ENCODE assay signal across 8 cellular contexts in the genomic region with DNA sequence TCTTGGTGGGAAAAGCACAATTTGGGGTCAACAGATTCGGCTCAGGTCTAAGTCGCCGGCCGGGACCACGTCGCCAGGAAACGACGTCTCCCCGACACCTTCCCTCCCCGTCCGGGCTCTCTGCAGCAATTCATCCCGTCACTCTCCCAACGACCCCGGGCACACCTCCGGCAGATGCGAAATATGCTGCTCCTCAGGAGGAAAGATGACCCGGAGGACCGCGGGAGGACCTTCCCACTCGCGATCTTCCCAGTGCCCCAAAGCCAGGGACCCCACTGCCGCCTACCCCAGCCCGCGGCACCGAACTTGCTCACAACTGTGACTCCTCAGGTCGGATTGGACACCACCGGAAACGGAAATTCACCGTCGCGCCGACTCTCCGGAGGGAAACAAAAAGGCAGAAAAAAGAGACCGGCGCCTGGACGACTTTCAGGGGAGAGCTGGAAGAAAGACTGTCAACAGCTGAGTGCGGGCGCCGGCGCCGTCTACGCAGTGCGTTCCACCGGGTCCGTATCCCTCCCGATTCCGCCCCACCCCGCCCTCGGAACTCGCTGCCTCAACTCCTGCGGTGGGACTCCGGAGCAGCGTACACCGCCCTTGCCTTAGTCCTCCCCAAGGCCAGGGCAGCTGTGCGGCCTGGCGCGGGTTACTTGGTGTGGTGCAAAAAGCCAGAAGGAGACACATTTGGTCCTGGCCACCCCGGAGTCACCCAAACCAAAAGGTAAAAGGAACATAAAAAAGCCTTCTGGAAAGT. TPM values are rescaled to one million over a fixed set of nuclear protein-coding genes. Genes with fewer than 3 reads are reported as not detected.
DNase-seq lines count a peak whose midpoint lies in the region; ATAC-seq and TF ChIP-seq lines count a peak whose summit lies in the region.

No MANE protein-coding gene starts in this region.

- peak overlapping the region; percentile 96 for H3K27ac Mint-ChIP-seq in activated T-helper 2 cell treated with anti-CD3 and anti-CD28 coated beads, Interferon-gamma antibody, Interleukin-2, Interleukin-4, amounts not matched to agents 10 μg/mL and 5 μg/mL and 100 μg/mL, durations not matched to agents 14 hours and 24 hours and 36 hours
- peak overlapping the region; percentile 94 to 99 (median 97) for H3K27ac Mint-ChIP-seq in naive thymus-derived CD8-positive, alpha-beta T cell
- H3K27ac Mint-ChIP-seq in stimulated activated naive B cell treated with anti-CD40 and anti-IgM and Interleukin-4, amounts not matched to agents 10 μg/mL and 1 μg/mL and 100 μg/mL, for 72 hours: peak overlapping the region; percentile 94

- H4K20me1 ChIP-seq in DND-41 (ENCODE audit: insufficient read depth, low read length): no peaks in the 10 kb centered on the region
- H4K20me1 ChIP-seq in Karpas-422 (ENCODE audit: insufficient read depth, low read depth, low read length): no peaks in the 10 kb centered on the region

- peak overlapping the region; percentile 92 for H3K4me3 Mint-ChIP-seq in activated T-helper 2 cell treated with anti-CD3 and anti-CD28 coated beads, Interferon-gamma antibody, Interleukin-2, Interleukin-4, amounts not matched to agents 10 μg/mL and 5 μg/mL and 100 μg/mL, durations not matched to agents 14 hours and 24 hours and 36 hours (ENCODE audit: low read depth)
- peak overlapping the region; percentile 94 to 100 (median 98) for H3K4me3 Mint-ChIP-seq in naive thymus-derived CD8-positive, alpha-beta T cell
- H3K4me3 Mint-ChIP-seq in stimulated activated naive B cell treated with anti-CD40 and anti-IgM and Interleukin-4, amounts not matched to agents 10 μg/mL and 1 μg/mL and 100 μg/mL, for 72 hours: peak overlapping the region; percentile 90 to 93

- H3K9me3 ChIP-seq in DND-41 (ENCODE audit: insufficient read depth, low read length, severe bottlenecking): no peaks in the 10 kb centered on the region
- H3K9me3 ChIP-seq in Karpas-422 (ENCODE audit: low read length): no peaks in the 10 kb centered on the region

- no peaks in the 10 kb centered on the region for H3K27me3 Mint-ChIP-seq in activated T-helper 2 cell treated with anti-CD3 and anti-CD28 coated beads, Interferon-gamma antibody, Interleukin-2, Interleukin-4, amounts not matched to agents 10 μg/mL and 5 μg/mL and 100 μg/mL, durations not matched to agents 14 hours and 24 hours and 36 hours (ENCODE audit: low read depth)
- H3K27me3 Mint-ChIP-seq in naive thymus-derived CD8-positive, alpha-beta T cell: no peaks in the 10 kb centered on the region
- H3K27me3 Mint-ChIP-seq in stimulated activated naive B cell treated with anti-CD40 and anti-IgM and Interleukin-4, amounts not matched to agents 10 μg/mL and 1 μg/mL and 100 μg/mL, for 72 hours: no peaks in the 10 kb centered on the region

- TF ChIP-seq CTCF in DND-41 (IDR thresholded peaks at IDR 0.05; ENCODE audit: borderline replicate concordance, extremely low read depth, low read length, poor library complexity, severe bottlenecking) (no peak), fibroblast of mammary gland (conservative IDR thresholded peaks at IDR 0.05; ENCODE audit: control insufficient read depth, insufficient read depth, low read depth, low read length) (no peak)

- H2AFZ ChIP-seq in DND-41 (ENCODE audit: low read depth, low read length) (peak overlapping the region; percentile 99), Karpas-422 (ENCODE audit: low read length) (peak overlapping the region; percentile 80)

- H3K79me2 ChIP-seq in DND-41 (ENCODE audit: insufficient read depth, low read length) (peaks cover 47% of the 10 kb centered on the region), Karpas-422 (ENCODE audit: low read length) (peaks cover 40% of the 10 kb centered on the region)

- peak overlapping the region; percentile 92 to 99 for H3K4me3 ChIP-seq in DND-41 (ENCODE audit: low read depth in 1 of 2, low read length in 2 of 2)
- H3K4me3 ChIP-seq in Karpas-422 (ENCODE audit: low read length): peak overlapping the region; percentile 74
- H3K4me3 ChIP-seq in fibroblast of mammary gland (ENCODE audit: control insufficient read depth, low read depth, low read length): peak overlapping the region; percentile 95

- H3K27me3 ChIP-seq in DND-41 (ENCODE audit: insufficient read depth, low read length, poor library complexity): no peaks in the 10 kb centered on the region
- no peaks in the 10 kb centered on the region for H3K27me3 ChIP-seq in Karpas-422 (ENCODE audit: low read length)

- H3K27ac ChIP-seq in DND-41 (ENCODE audit: low read length): peak overlapping the region; percentile 94
- peak overlapping the region; percentile 32 for H3K27ac ChIP-seq in Karpas-422 (ENCODE audit: low read length)

- peaks cover 39% of the 10 kb centered on the region for H3K4me1 ChIP-seq in DND-41 (ENCODE audit: insufficient read depth, low read length)
- H3K4me1 ChIP-seq in Karpas-422 (ENCODE audit: low read length): peaks cover 13% of the 10 kb centered on the region

- intact Hi-C loops in activated T-helper 2 cell treated with anti-CD3 and anti-CD28 coated beads, Interferon-gamma antibody, Interleukin-2, Interleukin-4, amounts not matched to agents 10 μg/mL and 5 μg/mL and 100 μg/mL, durations not matched to agents 14 hours and 24 hours and 36 hours (cut with micrococcal nuclease): loop anchor here (1.0 kb wide), 1 partner anchor 14 kb away; a partner anchor contains a TSS

- DNase-seq in DND-41 (peak; percentile 95), Karpas-422 (peak; percentile 97), RPMI8226 (peak; percentile 87), fibroblast of mammary gland (ENCODE audit: low read depth) (peak; percentile 89)
- DNase-seq in activated T-helper 2 cell treated with anti-CD3 and anti-CD28 coated beads, Interferon-gamma antibody, Interleukin-2, Interleukin-4, amounts not matched to agents 10 μg/mL and 5 μg/mL and 100 μg/mL, durations not matched to agents 14 hours and 24 hours and 36 hours (ENCODE audit: low spot score): peak; percentile 93
- peak; percentile 70 to 95 (median 89) for DNase-seq in naive thymus-derived CD8-positive, alpha-beta T cell
- peak; percentile 91 for DNase-seq in stimulated activated naive B cell treated with anti-CD40 and anti-IgM and Interleukin-4, amounts not matched to agents 10 μg/mL and 1 μg/mL and 100 μg/mL, for 72 hours

- ATAC-seq in DND-41 (ENCODE audit: insufficient read depth, low read depth) (peak; percentile 90), GM21786 (IDR thresholded peaks at IDR 0.05; ENCODE audit: unreplicated experiment) (peak; percentile 89)
- ATAC-seq in naive thymus-derived CD8-positive, alpha-beta T cell: peak; percentile 90 to 93
- peak; percentile 94 to 95 for ATAC-seq in stimulated activated naive B cell treated with anti-CD40 and anti-IgM and Interleukin-4, amounts not matched to agents 10 μg/mL and 1 μg/mL and 100 μg/mL, for 72 hours (replicated peaks)

- POLR2A ChIA-PET in naive thymus-derived CD8-positive, alpha-beta T cell (lab: Charles Lee): interaction anchor here (0.7 to 5.3 kb wide), 12 partner anchors 12 to 634 kb away, joined by 3 to 50 read pairs (median 4); a partner anchor contains a TSS

- H3K36me3 ChIP-seq in DND-41 (ENCODE audit: insufficient read depth, low read length) (peaks cover 53% of the 10 kb centered on the region), Karpas-422 (ENCODE audit: insufficient read depth, low read length) (peaks cover 17% of the 10 kb centered on the region)

- H3K36me3 Mint-ChIP-seq in activated T-helper 2 cell treated with anti-CD3 and anti-CD28 coated beads, Interferon-gamma antibody, Interleukin-2, Interleukin-4, amounts not matched to agents 10 μg/mL and 5 μg/mL and 100 μg/mL, durations not matched to agents 14 hours and 24 hours and 36 hours (ENCODE audit: low read depth): peaks cover 27% of the 10 kb centered on the region
- H3K36me3 Mint-ChIP-seq in naive thymus-derived CD8-positive, alpha-beta T cell: peaks cover 0 to 21% (median 8%) of the 10 kb centered on the region in 3 donors
- H3K36me3 Mint-ChIP-seq in stimulated activated naive B cell treated with anti-CD40 and anti-IgM and Interleukin-4, amounts not matched to agents 10 μg/mL and 1 μg/mL and 100 μg/mL, for 72 hours: peaks cover 17 to 23% of the 10 kb centered on the region in 2 donors

- no peaks in the 10 kb centered on the region for H3K9me2 ChIP-seq in Karpas-422 (replicated peaks; ENCODE audit: insufficient read depth, low read length)

- no peaks in the 10 kb centered on the region for H3K9me3 Mint-ChIP-seq in activated T-helper 2 cell treated with anti-CD3 and anti-CD28 coated beads, Interferon-gamma antibody, Interleukin-2, Interleukin-4, amounts not matched to agents 10 μg/mL and 5 μg/mL and 100 μg/mL, durations not matched to agents 14 hours and 24 hours and 36 hours
- no peaks in the 10 kb centered on the region for H3K9me3 Mint-ChIP-seq in naive thymus-derived CD8-positive, alpha-beta T cell
- H3K9me3 Mint-ChIP-seq in stimulated activated naive B cell treated with anti-CD40 and anti-IgM and Interleukin-4, amounts not matched to agents 10 μg/mL and 1 μg/mL and 100 μg/mL, for 72 hours: no peaks in the 10 kb centered on the region

- H3K9ac ChIP-seq in DND-41 (ENCODE audit: low read depth, low read length) (peak overlapping the region; percentile 87), Karpas-422 (ENCODE audit: low read length) (peak overlapping the region; percentile 85)

- H3K4me2 ChIP-seq in DND-41 (ENCODE audit: insufficient read depth, low read length) (peak overlapping the region; percentile 74), Karpas-422 (ENCODE audit: low read depth, low read length, poor library complexity, severe bottlenecking) (peak overlapping the region; percentile 86)

- peaks cover 14% of the 10 kb centered on the region for H3K4me1 Mint-ChIP-seq in activated T-helper 2 cell treated with anti-CD3 and anti-CD28 coated beads, Interferon-gamma antibody, Interleukin-2, Interleukin-4, amounts not matched to agents 10 μg/mL and 5 μg/mL and 100 μg/mL, durations not matched to agents 14 hours and 24 hours and 36 hours (ENCODE audit: low read depth)
- peaks cover 9 to 24% (median 16%) of the 10 kb centered on the region in 4 donors for H3K4me1 Mint-ChIP-seq in naive thymus-derived CD8-positive, alpha-beta T cell
- H3K4me1 Mint-ChIP-seq in stimulated activated naive B cell treated with anti-CD40 and anti-IgM and Interleukin-4, amounts not matched to agents 10 μg/mL and 1 μg/mL and 100 μg/mL, for 72 hours: peaks cover 6 to 11% of the 10 kb centered on the region in 2 donors

RNA-seq across cellular contexts. Expression of a gene that starts 13.8 kb away (rescaled TPM):
- total RNA-seq in Karpas-422 (2014; rRNA removed; shearing (Covaris generic); ENCODE audit: low replicate concordance): 50.6 and 84.6 TPM in 2 replicates
- 119 TPM in 2 replicates for total RNA-seq in activated T-helper 2 cell treated with anti-CD3 and anti-CD28 coated beads, Interferon-gamma antibody, Interleukin-2, Interleukin-4, amounts not matched to agents 10 μg/mL and 5 μg/mL and 100 μg/mL, durations not matched to agents 14 hours and 24 hours and 36 hours
- 10 to 100 TPM; 72.2 to 72.7 TPM for total RNA-seq in naive thymus-derived CD8-positive, alpha-beta T cell
- 10 to 100 TPM; 18.9 to 33.5 (median 25.9) TPM for polyA plus RNA-seq in naive thymus-derived CD8-positive, alpha-beta T cell

RNA-seq across cellular contexts. Expression of a gene that starts 32.4 kb away (rescaled TPM):
- total RNA-seq in Karpas-422 (2014; rRNA removed; shearing (Covaris generic); ENCODE audit: low replicate concordance): 6.7 and 8.1 TPM in 2 replicates
- total RNA-seq in activated T-helper 2 cell treated with anti-CD3 and anti-CD28 coated beads, Interferon-gamma antibody, Interleukin-2, Interleukin-4, amounts not matched to agents 10 μg/mL and 5 μg/mL and 100 μg/mL, durations not matched to agents 14 hours and 24 hours and 36 hours: 18.2 and 18.8 TPM in 2 replicates
- 10 to 100 TPM; 10.5 to 13.2 TPM for total RNA-seq in naive thymus-derived CD8-positive, alpha-beta T cell
- polyA plus RNA-seq in naive thymus-derived CD8-positive, alpha-beta T cell: under 1 TPM in 2 of 3 donors, not detected in 1; 0.19 to 0.30 TPM

RNA-seq across cellular contexts. Expression of a gene that starts 51.5 kb away (rescaled TPM):
- 39.0 and 57.5 TPM in 2 replicates for total RNA-seq in Karpas-422 (2014; rRNA removed; shearing (Covaris generic); ENCODE audit: low replicate concordance)
- 33.0 and 35.2 TPM in 2 replicates for total RNA-seq in activated T-helper 2 cell treated with anti-CD3 and anti-CD28 coated beads, Interferon-gamma antibody, Interleukin-2, Interleukin-4, amounts not matched to agents 10 μg/mL and 5 μg/mL and 100 μg/mL, durations not matched to agents 14 hours and 24 hours and 36 hours
- total RNA-seq in naive thymus-derived CD8-positive, alpha-beta T cell: 10 to 100 TPM; 19.9 to 22.1 TPM
- 10 to 100 TPM; 32.2 to 44.6 (median 37.9) TPM for polyA plus RNA-seq in naive thymus-derived CD8-positive, alpha-beta T cell

RNA-seq across cellular contexts. Expression of a gene that starts 55.1 kb away (rescaled TPM):
- 33.0 and 49.5 TPM in 2 replicates for total RNA-seq in Karpas-422 (2014; rRNA removed; shearing (Covaris generic); ENCODE audit: low replicate concordance)
- 50.0 and 55.3 TPM in 2 replicates for total RNA-seq in activated T-helper 2 cell treated with anti-CD3 and anti-CD28 coated beads, Interferon-gamma antibody, Interleukin-2, Interleukin-4, amounts not matched to agents 10 μg/mL and 5 μg/mL and 100 μg/mL, durations not matched to agents 14 hours and 24 hours and 36 hours
- 10 to 100 TPM; 79.0 to 79.9 TPM for total RNA-seq in naive thymus-derived CD8-positive, alpha-beta T cell
- 10 to 100 TPM; 12.3 to 18.5 (median 13.4) TPM for polyA plus RNA-seq in naive thymus-derived CD8-positive, alpha-beta T cell

Comparison
In these comparisons a context has a peak if more than half of its experiments do, and no peak if none do; other contexts are left out.
1. Peak in every context shown above with its lines: DNase-seq, ATAC-seq, H3K4me3 ChIP-seq and H3K27ac ChIP-seq.